ENCODE assay signal across 11 cellular contexts in genomic region chr6:45687570-45687969, GRCh38.
DNase-seq lines count a peak whose midpoint lies in the region; ATAC-seq and TF ChIP-seq lines count a peak whose summit lies in the region.
"Had no signal": no experiment of that assay in that cellular context is flagged by ENCODE, and none has a peak within 500 bp of the region (broad histone marks: within the 10 kb centered on the region; RNA-seq: fewer than 3 reads in every experiment).

No MANE protein-coding gene starts in this region.

- ATAC-seq in GM19324 (IDR thresholded peaks at IDR 0.05; ENCODE audit: low FRiP score, unreplicated experiment) (peak; percentile 79), HG02870 (IDR thresholded peaks at IDR 0.05; ENCODE audit: unreplicated experiment) (peak; percentile 89)

- no peaks in the 10 kb centered on the region for H3K27me3 Mint-ChIP-seq in nephron progenitor cell (ENCODE audit: low read depth, poor library complexity)
- H3K27me3 Mint-ChIP-seq: activated naive CD8-positive, alpha-beta T cell treated with anti-CD3 and anti-CD28 coated beads, Interleukin-2, amount 10 ng/mL, durations not matched to agents 7 days and 5 days had no signal

- H3K4me3 Mint-ChIP-seq in nephron progenitor cell: no peak overlapping the region
- H3K4me3 Mint-ChIP-seq: activated naive CD8-positive, alpha-beta T cell treated with anti-CD3 and anti-CD28 coated beads, Interleukin-2, amount 10 ng/mL, durations not matched to agents 7 days and 5 days had no signal

- intact Hi-C loops in head of caudate nucleus (cut with DNase I): no loop called here

- H3K9me3 Mint-ChIP-seq in nephron progenitor cell: peaks cover 8% of the 10 kb centered on the region
- H3K9me3 Mint-ChIP-seq: activated naive CD8-positive, alpha-beta T cell treated with anti-CD3 and anti-CD28 coated beads, Interleukin-2, amount 10 ng/mL, durations not matched to agents 7 days and 5 days had no signal

- H3K4me1 Mint-ChIP-seq in nephron progenitor cell: no peaks in the 10 kb centered on the region
- H3K4me1 Mint-ChIP-seq: activated naive CD8-positive, alpha-beta T cell treated with anti-CD3 and anti-CD28 coated beads, Interleukin-2, amount 10 ng/mL, durations not matched to agents 7 days and 5 days had no signal

- H3K27ac Mint-ChIP-seq in nephron progenitor cell: no peak overlapping the region
- H3K27ac Mint-ChIP-seq: activated naive CD8-positive, alpha-beta T cell treated with anti-CD3 and anti-CD28 coated beads, Interleukin-2, amount 10 ng/mL, durations not matched to agents 7 days and 5 days; progenitor cell of endocrine pancreas had no signal

- no peaks in the 10 kb centered on the region for H3K36me3 Mint-ChIP-seq in nephron progenitor cell (ENCODE audit: low read depth)

- in situ Hi-C loops in Caki2 (cut with HindIII; ENCODE audit: low pct_unique_long_range_greater_than_20kb, low sequenced_read_pairs): no loop called here

- no peak for TF ChIP-seq CTCF in nephron progenitor cell (IDR thresholded peaks at IDR 0.05)

- DNase-seq in Caki2 (ENCODE audit: low read depth) (peak; percentile 69), HK-2 (ENCODE audit: unreplicated experiment) (peak; percentile 56), NCI-H2107 (lab: John Stamatoyannopoulos, UW) (no peak), nephron progenitor cell (no peak), NCI-H774 (lab: John Stamatoyannopoulos, UW) (no peak), head of caudate nucleus (no peak)
- DNase-seq: activated naive CD8-positive, alpha-beta T cell treated with anti-CD3 and anti-CD28 coated beads, Interleukin-2, amount 10 ng/mL, durations not matched to agents 7 days and 5 days; NCI-H526 had no signal

Comparison
In these comparisons a context has a peak if more than half of its experiments do, and no peak if none do; other contexts are left out.
1. DNase-seq: peak in Caki2 (single experiment) and HK-2 (single experiment); none in NCI-H2107 (single experiment), nephron progenitor cell (single experiment), NCI-H774 (single experiment) and head of caudate nucleus (0 of 42).